8 cellular contexts compared by ENCODE assay signal in genomic region chr14:21526672-21527319, GRCh38. TPM values are rescaled to one million over a fixed set of nuclear protein-coding genes. Genes with fewer than 3 reads are reported as not detected.
DNase-seq lines count a peak whose midpoint lies in the region; ATAC-seq, FAIRE-seq and TF ChIP-seq lines count a peak whose summit lies in the region.

No MANE protein-coding gene starts in this region.

- H4K8ac ChIP-seq in mesendoderm (ENCODE audit: low read depth, low read length): no peak overlapping the region

- peak overlapping the region; percentile 64 for H3K9ac ChIP-seq in mesendoderm (ENCODE audit: low read length)

- no peaks in the 10 kb centered on the region for H3K27me3 ChIP-seq in bronchial epithelial cell (ENCODE audit: control insufficient read depth, insufficient read depth, low read length)
- no peaks in the 10 kb centered on the region for H3K27me3 ChIP-seq in mesendoderm (ENCODE audit: insufficient read depth, low read length, poor library complexity)

- peak overlapping the region; percentile 48 for H3K4me3 ChIP-seq in bronchial epithelial cell (ENCODE audit: low read depth, low read length)
- peak overlapping the region; percentile 8 for H3K4me3 ChIP-seq in mesendoderm (ENCODE audit: low read length)

- POLR2A ChIA-PET in GM10248 (lab: Yijun Ruan, JAX): interaction anchor here (0.6 to 1.2 kb wide), 2 partner anchors 16 to 30 kb away, joined by 3 to 13 read pairs; partner anchors contain the start of gene METTL3

- peaks cover 36% of the 10 kb centered on the region for H3K79me2 ChIP-seq in mesendoderm (ENCODE audit: control insufficient read depth, insufficient read depth, low read length)

- H3K4ac ChIP-seq in mesendoderm (ENCODE audit: low read depth, low read length): no peak overlapping the region

- peak overlapping the region; percentile 47 for H2BK5ac ChIP-seq in mesendoderm (ENCODE audit: low read length)

- peak overlapping the region; percentile 52 for H3K4me2 ChIP-seq in mesendoderm (ENCODE audit: low read length)

- peaks cover 28% of the 10 kb centered on the region for H3K79me1 ChIP-seq in mesendoderm (ENCODE audit: low read length)

- FAIRE-seq in bronchial epithelial cell (lab: Jason Lieb, UNC): no peak

- TF ChIP-seq CTCF in GM10248 (IDR thresholded peaks at IDR 0.05; ENCODE audit: control extremely low read depth, extremely low read depth, low read depth, missing control alignments) (no peak), bronchial epithelial cell (IDR thresholded peaks at IDR 0.05; ENCODE audit: insufficient read depth, low read length, severe bottlenecking) (no peak)

- peak overlapping the region; percentile 42 for H3K18ac ChIP-seq in mesendoderm (ENCODE audit: low read length)

- H3K56ac ChIP-seq in mesendoderm (ENCODE audit: low read length): peak overlapping the region; percentile 90

- H3K36me3 ChIP-seq in bronchial epithelial cell (ENCODE audit: control insufficient read depth, insufficient read depth, low read length) (no peaks in the 10 kb centered on the region), mesendoderm (ENCODE audit: control insufficient read depth, insufficient read depth, low read length) (peaks cover 3% of the 10 kb centered on the region)

- ATAC-seq in esophagus mucosa: no peak
- no peak for ATAC-seq in HG03196 (IDR thresholded peaks at IDR 0.05; ENCODE audit: unreplicated experiment)
- ATAC-seq in GM21576 (IDR thresholded peaks at IDR 0.05; ENCODE audit: unreplicated experiment): no peak

- H3K4me1 ChIP-seq in mesendoderm (ENCODE audit: control insufficient read depth, low read depth, low read length): peaks cover 18% of the 10 kb centered on the region

- H2BK120ac ChIP-seq in mesendoderm (ENCODE audit: low read depth, low read length): no peak overlapping the region

- H4K5ac ChIP-seq in mesendoderm (ENCODE audit: low read length): no peak overlapping the region

- DNase-seq in GM10248 (ENCODE audit: extremely low spot score) (peak; percentile 25), NCI-H1417 (lab: John Stamatoyannopoulos, UW) (peak; percentile 55 to 93 (median 88)), bronchial epithelial cell (ENCODE audit: low read depth) (no peak), mesendoderm (peak; percentile 86)
- no peak for DNase-seq in stimulated activated CD4-positive, alpha-beta T cell treated with anti-CD3 and anti-CD28 coated beads, Interleukin-1b, Interleukin-23, amount 100 ng/mL, for 48 hours

- CTCF ChIA-PET in GM10248 (lab: Yijun Ruan, JAX): interaction anchor here (0.8 to 6.5 kb wide), 9 partner anchors 8 to 435 kb away, joined by 3 to 31 read pairs (median 8); partner anchors contain the start of genes METTL3 and TOX4

- peak overlapping the region; percentile 89 for H3K27ac ChIP-seq in mesendoderm (ENCODE audit: low read depth, low read length)

- H2BK15ac ChIP-seq in mesendoderm (replicated peaks; ENCODE audit: low read depth): peak overlapping the region; percentile 23

- H2AK5ac ChIP-seq in mesendoderm (ENCODE audit: low read length): no peak overlapping the region

- WGBS in mesendoderm (ENCODE audit: extremely low coverage, insufficient coverage, low lambda C conversion rate): no CpG with 5 or more reads among the region's 13 CpGs

- no peak overlapping the region for H3K23ac ChIP-seq in mesendoderm (ENCODE audit: low read length)

RNA-seq across cellular contexts. Expression of gene SALL2, which starts 0.7 kb away (rescaled TPM):
- under 0.01 and 0.13 TPM in 2 replicates for total RNA-seq in bronchial epithelial cell
- polyA plus RNA-seq in mesendoderm (2013, experiment 1 of 2): 101 TPM
- polyA plus RNA-seq in mesendoderm (2013, experiment 2 of 2): 101 TPM
- 1.4 TPM for total RNA-seq in esophagus mucosa

RNA-seq across cellular contexts. Expression of gene METTL3, which starts 15.7 kb away (rescaled TPM):
- total RNA-seq in bronchial epithelial cell (34.3 and 53.2 TPM in 2 replicates), esophagus mucosa (20.9 TPM)
- 52.9 TPM for polyA plus RNA-seq in mesendoderm (2013, experiment 1 of 2)
- 52.6 TPM for polyA plus RNA-seq in mesendoderm (2013, experiment 2 of 2)

RNA-seq across cellular contexts. Expression of gene TOX4, which starts 49.8 kb away (rescaled TPM):
- total RNA-seq in bronchial epithelial cell (16.6 and 23.0 TPM in 2 replicates), esophagus mucosa (70.6 TPM)
- polyA plus RNA-seq in mesendoderm (2013, experiment 1 of 2): 37.1 TPM
- 39.4 TPM for polyA plus RNA-seq in mesendoderm (2013, experiment 2 of 2)

RNA-seq across cellular contexts. Expression of gene RAB2B, which starts 50.0 kb away (rescaled TPM):
- 17.4 and 17.8 TPM in 2 replicates for total RNA-seq in bronchial epithelial cell
- polyA plus RNA-seq in mesendoderm (2013, experiment 1 of 2): 12.2 TPM
- polyA plus RNA-seq in mesendoderm (2013, experiment 2 of 2): 12.8 TPM
- 11.4 TPM for total RNA-seq in esophagus mucosa

RNA-seq across cellular contexts. Expression of gene OR10G3, which starts 53.1 kb away (rescaled TPM):
- not detected in 2 replicates for total RNA-seq in bronchial epithelial cell
- not detected for polyA plus RNA-seq in mesendoderm (2013, experiment 1 of 2)
- not detected for polyA plus RNA-seq in mesendoderm (2013, experiment 2 of 2)
- total RNA-seq in esophagus mucosa: not detected

Comparison
In these comparisons a context has a peak if more than half of its experiments do, and no peak if none do; other contexts are left out.
1. DNase-seq: peak in GM10248 (single experiment), NCI-H1417 (3 of 3) and mesendoderm (single experiment); none in bronchial epithelial cell (single experiment) and stimulated activated CD4-positive, alpha-beta T cell treated with anti-CD3 and anti-CD28 coated beads, Interleukin-1b, Interleukin-23, amount 100 ng/mL, for 48 hours (single experiment).